In the genomic region with DNA sequence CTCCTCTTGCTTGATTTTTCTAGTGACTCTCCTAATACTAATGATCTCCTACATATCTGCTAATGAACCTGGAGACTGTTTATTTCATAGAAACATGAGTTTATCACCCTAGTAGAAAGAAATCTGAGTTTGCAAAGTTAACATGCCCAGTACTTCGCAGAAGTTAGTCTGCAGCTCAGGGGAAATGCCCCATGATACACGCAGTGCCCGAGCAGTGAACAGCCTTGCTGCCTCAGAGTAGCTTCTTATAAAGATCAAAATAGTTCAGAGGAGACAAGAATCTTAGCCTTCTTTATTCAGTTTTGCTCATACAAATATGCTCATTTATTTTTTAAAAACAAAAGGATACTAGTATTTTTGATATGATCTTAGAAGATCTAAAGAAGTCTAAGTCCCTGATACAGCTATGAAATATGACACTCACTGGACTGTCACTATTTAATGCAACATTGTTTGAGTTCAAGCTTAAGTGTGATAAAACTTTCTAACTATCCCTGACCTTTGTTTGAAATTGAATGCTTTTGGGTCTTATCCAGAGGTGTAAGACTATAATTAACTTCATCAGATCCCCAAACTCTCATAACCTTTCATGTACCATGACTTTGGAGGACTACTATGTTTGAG, we compare ENCODE assay signal across 18 cellular contexts. TPM values are rescaled to one million over a fixed set of nuclear protein-coding genes. Genes with fewer than 3 reads are reported as not detected.
DNase-seq lines count a peak whose midpoint lies in the region; ATAC-seq and TF ChIP-seq lines count a peak whose summit lies in the region.
"Had no signal": no experiment of that assay in that cellular context is flagged by ENCODE, and none has a peak within 500 bp of the region (broad histone marks: within the 10 kb centered on the region; RNA-seq: fewer than 3 reads in every experiment).

No MANE protein-coding gene starts in this region.

- no peak for TF ChIP-seq CTCF in Loucy (conservative IDR thresholded peaks at IDR 0.05; ENCODE audit: low read length)
- no peak for TF ChIP-seq CTCF in fibroblast of mammary gland (conservative IDR thresholded peaks at IDR 0.05; ENCODE audit: control insufficient read depth, insufficient read depth, low read depth, low read length)
- TF ChIP-seq CTCF in nephron (IDR thresholded peaks at IDR 0.05; ENCODE audit: unreplicated experiment in 3 of 3), result no peak
- TF ChIP-seq CTCF in gastrocnemius medialis (IDR thresholded peaks at IDR 0.05 in 4 of 5, conservative IDR thresholded peaks at IDR 0.05 in 1 of 5), result no peak

- no peaks in the 10 kb centered on the region for H4K20me1 ChIP-seq in Loucy (ENCODE audit: insufficient read depth, low read length, poor library complexity, severe bottlenecking)

- H3F3A ChIP-seq in Loucy (ENCODE audit: low read depth), result no peaks in the 10 kb centered on the region

- H3K27me3 ChIP-seq in Loucy (ENCODE audit: insufficient read depth, low read length, poor library complexity, severe bottlenecking) (no peaks in the 10 kb centered on the region), gastrocnemius medialis (no peaks in the 10 kb centered on the region)

- H3K4me3 Mint-ChIP-seq in nephron, result no peak overlapping the region
- H3K4me3 Mint-ChIP-seq: HFFc6 had no signal

- peaks cover 18% of the 10 kb centered on the region for H3K36me3 Mint-ChIP-seq in nephron (ENCODE audit: low read depth)

- no peaks in the 10 kb centered on the region for H3K9me3 ChIP-seq in Loucy (ENCODE audit: insufficient read depth, low read depth, low read length)
- no peaks in the 10 kb centered on the region for H3K9me3 ChIP-seq in gastrocnemius medialis
- H3K9me3 ChIP-seq: A549 had no signal

- H3K9me2 ChIP-seq in Loucy (replicated peaks; ENCODE audit: low read depth, low read length), result no peaks in the 10 kb centered on the region

- no peaks in the 10 kb centered on the region for H3K36me3 ChIP-seq in Loucy (ENCODE audit: insufficient read depth, low read length)
- H3K36me3 ChIP-seq in gastrocnemius medialis, result no peaks in the 10 kb centered on the region

- no peaks in the 10 kb centered on the region for H3K79me2 ChIP-seq in Loucy (ENCODE audit: insufficient read depth, low read length)

- H3K4me3 ChIP-seq in Loucy (ENCODE audit: low read length, poor library complexity, severe bottlenecking) (no peak overlapping the region), fibroblast of mammary gland (ENCODE audit: control insufficient read depth, low read depth, low read length) (no peak overlapping the region), gastrocnemius medialis (peak overlapping the region in 1 of 4 donors; percentile 24)
- H3K4me3 ChIP-seq: A549 had no signal

- no peaks in the 10 kb centered on the region for H3K9me3 Mint-ChIP-seq in nephron
- H3K9me3 Mint-ChIP-seq: HFFc6 had no signal

- ATAC-seq in gastrocnemius medialis, result peak; percentile 45 to 88
- ATAC-seq: Panc1 had no signal

- intact Hi-C loops in gastrocnemius medialis (cut with DNase I; ENCODE audit: low total_unique reads), result loop anchor here (5.0 kb wide), 1 partner anchor 126 kb away; no protein-coding TSS in a partner anchor

- peaks cover 18% of the 10 kb centered on the region for H3K4me1 Mint-ChIP-seq in nephron

- H2AFZ ChIP-seq in Loucy (ENCODE audit: low read length), result peak overlapping the region; percentile 27; the same call in 1 of the 2 replicates

- no peak overlapping the region for H3K4me2 ChIP-seq in Loucy (ENCODE audit: low read depth, low read length, poor library complexity, severe bottlenecking)
- H3K4me2 ChIP-seq: A549 had no signal

- H3K9ac ChIP-seq in Loucy (ENCODE audit: low read depth, low read length, poor library complexity, severe bottlenecking), result no peak overlapping the region

- no peaks in the 10 kb centered on the region for H3K27me3 Mint-ChIP-seq in nephron (ENCODE audit: low read depth)

- TF ChIP-seq POLR2A in gastrocnemius medialis (IDR thresholded peaks at IDR 0.05), result no peak

- no peaks in the 10 kb centered on the region for H3K4me1 ChIP-seq in Loucy (ENCODE audit: insufficient read depth, low read length, poor library complexity, severe bottlenecking)
- H3K4me1 ChIP-seq in gastrocnemius medialis, result peaks cover 11 to 15% of the 10 kb centered on the region in 2 donors
- H3K4me1 ChIP-seq: A549 had no signal

- in situ Hi-C loops in gastrocnemius medialis (cut with MboI; ENCODE audit: low sequenced_read_pairs in 4 of 4), result no loop called here

- H3K27ac ChIP-seq in gastrocnemius medialis, result peak overlapping the region in 3 of 4 donors; percentile 35 to 66 (median 60)
- H3K27ac ChIP-seq: A549, C4-2B had no signal

- peak overlapping the region; percentile 64 to 87 (median 73) for H3K27ac Mint-ChIP-seq in nephron
- H3K27ac Mint-ChIP-seq: HFFc6 had no signal

- peak; percentile 2 for DNase-seq in fibroblast of mammary gland (ENCODE audit: low read depth)
- no peak for DNase-seq in gastrocnemius medialis
- no peak for DNase-seq in activated gamma-delta T cell (lab: John Stamatoyannopoulos, UW)
- DNase-seq in iPS-NIHi7 (ENCODE audit: extremely low spot score), result no peak
- no peak for DNase-seq in NCI-H1417 treated with DMSO at 0.1 percent for 48 hours (lab: John Stamatoyannopoulos, UW)
- DNase-seq in stimulated activated CD4-positive, alpha-beta T cell treated with anti-CD3 and anti-CD28 coated beads, Interleukin-2, amount 100 ng/mL, for 24 hours, result no peak
- DNase-seq: HFFc6, Karpas-422, NCI-H1105 treated with DMSO at 0.1 percent for 48 hours, NCI-H187 treated with DMSO at 0.1 percent for 48 hours, NCI-H2171, NCI-H446 treated with DMSO at 0.1 percent for 48 hours, NCI-H748 treated with DMSO at 0.1 percent for 48 hours had no signal

RNA-seq across cellular contexts. Expression of a gene that starts 20.5 kb away (rescaled TPM):
- total RNA-seq in gastrocnemius medialis, result 10 to 100 TPM in 1 of 4 donors, 1 to 10 TPM in 3; 1.3 to 31.3 (median 4.3) TPM
